ENCODE assay signal across 3 cellular contexts in genomic region chr5:133219296-133219695, GRCh38.
TF ChIP-seq lines count a peak whose summit lies in the region.

No MANE protein-coding gene starts in this region.

TF ChIP-seq in GM23338, 12 proteins besides CTCF, POLR2A, EP300 and RAD21:
- TF ChIP-seq REST (IDR thresholded peaks at IDR 0.05; ENCODE audit: unreplicated experiment) (no peak), EZH2 (IDR thresholded peaks at IDR 0.05; ENCODE audit: low read depth, unreplicated experiment) (no peak), CREB1 (CRISPR knock-in tag; IDR thresholded peaks at IDR 0.05; ENCODE audit: low read depth) (no peak)
TF ChIP-seq in GM23338: peak in this region for 0.

TF ChIP-seq in Ishikawa, 13 proteins besides CTCF, POLR2A, EP300 and RAD21 (continued from another document):
- TF ChIP-seq REST (IDR thresholded peaks at IDR 0.05; ENCODE audit: low read depth) (no peak), CEBPB (IDR thresholded peaks at IDR 0.05) (no peak), YY1 (IDR thresholded peaks at IDR 0.05; ENCODE audit: low read depth) (no peak), ZBTB7A (IDR thresholded peaks at IDR 0.05; ENCODE audit: low read depth) (no peak), NFIC (IDR thresholded peaks at IDR 0.05) (no peak), EGR1 (IDR thresholded peaks at IDR 0.05) (no peak), FOXM1 (IDR thresholded peaks at IDR 0.05; ENCODE audit: borderline replicate concordance, low read depth) (no peak)
- TF ChIP-seq, protein P1, sequence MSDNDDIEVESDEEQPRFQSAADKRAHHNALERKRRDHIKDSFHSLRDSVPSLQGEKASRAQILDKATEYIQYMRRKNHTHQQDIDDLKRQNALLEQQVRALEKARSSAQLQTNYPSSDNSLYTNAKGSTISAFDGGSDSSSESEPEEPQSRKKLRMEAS (IDR thresholded peaks at IDR 0.05): no peak

TF ChIP-seq in WTC11, 78 proteins besides CTCF, POLR2A, EP300 and RAD21 (continued from another document):
- TF ChIP-seq ZNF532 (CRISPR knock-in tag; IDR thresholded peaks at IDR 0.05; ENCODE audit: borderline replicate concordance) (no peak), ATF6 (CRISPR knock-in tag; IDR thresholded peaks at IDR 0.05) (no peak)
